In the genomic region with DNA sequence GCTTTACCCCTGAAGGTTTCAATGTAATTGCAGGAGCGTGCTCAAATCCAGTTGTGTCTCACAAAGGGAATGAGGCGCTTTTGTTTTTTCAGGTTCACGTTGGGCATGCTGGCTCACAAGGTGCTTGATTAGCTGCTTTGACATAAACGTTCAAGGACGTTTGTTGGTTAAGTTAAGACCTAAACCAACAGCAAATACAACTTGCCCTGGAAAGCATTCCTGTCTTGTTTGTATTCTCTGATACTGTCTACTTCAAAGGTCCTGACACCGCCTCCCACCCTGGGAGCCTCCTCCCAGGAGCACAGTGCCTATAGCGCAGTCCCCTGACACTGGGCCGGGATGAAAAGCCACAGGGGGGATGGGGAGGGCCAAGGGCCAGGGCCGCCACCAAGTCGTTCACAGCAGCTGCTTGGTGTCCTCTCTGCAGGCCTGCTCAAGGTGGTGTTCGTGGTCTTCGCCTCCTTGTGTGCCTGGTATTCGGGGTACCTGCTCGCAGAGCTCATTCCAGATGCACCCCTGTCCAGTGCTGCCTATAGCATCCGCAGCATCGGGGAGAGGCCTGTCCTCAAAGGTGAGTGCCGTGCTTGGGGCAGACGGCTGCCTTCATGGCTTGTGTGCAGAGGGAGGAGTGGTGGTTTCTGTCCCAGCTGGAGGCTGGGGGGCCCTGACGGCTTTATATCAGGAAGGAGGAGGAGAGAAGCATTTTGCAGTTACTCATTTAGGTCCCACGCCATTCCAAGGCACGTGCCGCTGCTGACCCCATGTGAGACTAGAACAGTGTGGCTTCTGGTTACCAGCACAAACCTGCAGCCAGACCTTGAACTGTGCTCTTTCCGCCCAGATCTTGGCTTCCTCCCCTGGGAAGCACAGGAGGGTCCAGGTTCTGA, we compare ENCODE assay signal across 1 cellular context.
TF ChIP-seq lines count a peak whose summit lies in the region.

No MANE protein-coding gene starts in this region.

TF ChIP-seq in HepG2, 621 proteins besides CTCF, POLR2A, EP300 and RAD21 (continued from another document and continues in another):
- TF ChIP-seq, protein P1, sequence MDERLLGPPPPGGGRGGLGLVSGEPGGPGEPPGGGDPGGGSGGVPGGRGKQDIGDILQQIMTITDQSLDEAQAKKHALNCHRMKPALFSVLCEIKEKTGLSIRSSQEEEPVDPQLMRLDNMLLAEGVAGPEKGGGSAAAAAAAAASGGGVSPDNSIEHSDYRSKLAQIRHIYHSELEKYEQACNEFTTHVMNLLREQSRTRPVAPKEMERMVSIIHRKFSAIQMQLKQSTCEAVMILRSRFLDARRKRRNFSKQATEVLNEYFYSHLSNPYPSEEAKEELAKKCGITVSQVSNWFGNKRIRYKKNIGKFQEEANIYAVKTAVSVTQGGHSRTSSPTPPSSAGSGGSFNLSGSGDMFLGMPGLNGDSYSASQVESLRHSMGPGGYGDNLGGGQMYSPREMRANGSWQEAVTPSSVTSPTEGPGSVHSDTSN (CRISPR knock-in tag; IDR thresholded peaks at IDR 0.05) = peak; percentile 54
- no peak for TF ChIP-seq ZNF782 (CRISPR knock-in tag; IDR thresholded peaks at IDR 0.05; ENCODE audit: borderline replicate concordance)
- no peak for TF ChIP-seq ZNF354B (CRISPR knock-in tag; IDR thresholded peaks at IDR 0.05)
- TF ChIP-seq SRSF1 (optimal IDR thresholded peaks at IDR 0.05; ENCODE audit: low read depth, low read length) = no peak
- TF ChIP-seq, protein P2, sequence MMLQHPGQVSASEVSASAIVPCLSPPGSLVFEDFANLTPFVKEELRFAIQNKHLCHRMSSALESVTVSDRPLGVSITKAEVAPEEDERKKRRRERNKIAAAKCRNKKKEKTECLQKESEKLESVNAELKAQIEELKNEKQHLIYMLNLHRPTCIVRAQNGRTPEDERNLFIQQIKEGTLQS (CRISPR knock-in tag; IDR thresholded peaks at IDR 0.05) = peak; percentile 10; the same call in 1 of the 2 replicates
- no peak for TF ChIP-seq ZBTB3 (CRISPR knock-in tag; IDR thresholded peaks at IDR 0.05; ENCODE audit: borderline replicate concordance, low read depth)
- peak; percentile 48 for TF ChIP-seq RCOR2 (CRISPR knock-in tag; IDR thresholded peaks at IDR 0.05)
- no peak for TF ChIP-seq KAT2B (IDR thresholded peaks at IDR 0.05; ENCODE audit: borderline replicate concordance, low read depth, low read length)
- peak; percentile 92 for TF ChIP-seq FOXA3 (CRISPR knock-in tag; IDR thresholded peaks at IDR 0.05)
- TF ChIP-seq PAWR (CRISPR knock-in tag; IDR thresholded peaks at IDR 0.05; ENCODE audit: borderline replicate concordance) = no peak
- TF ChIP-seq CENPX (CRISPR knock-in tag; IDR thresholded peaks at IDR 0.05) = no peak
- no peak for TF ChIP-seq ATM (IDR thresholded peaks at IDR 0.05; ENCODE audit: borderline replicate concordance)
- TF ChIP-seq MZF1 (CRISPR knock-in tag; IDR thresholded peaks at IDR 0.05; ENCODE audit: borderline replicate concordance) = no peak
- no peak for TF ChIP-seq TBP (CRISPR knock-in tag; IDR thresholded peaks at IDR 0.05)
- TF ChIP-seq, protein P3, sequence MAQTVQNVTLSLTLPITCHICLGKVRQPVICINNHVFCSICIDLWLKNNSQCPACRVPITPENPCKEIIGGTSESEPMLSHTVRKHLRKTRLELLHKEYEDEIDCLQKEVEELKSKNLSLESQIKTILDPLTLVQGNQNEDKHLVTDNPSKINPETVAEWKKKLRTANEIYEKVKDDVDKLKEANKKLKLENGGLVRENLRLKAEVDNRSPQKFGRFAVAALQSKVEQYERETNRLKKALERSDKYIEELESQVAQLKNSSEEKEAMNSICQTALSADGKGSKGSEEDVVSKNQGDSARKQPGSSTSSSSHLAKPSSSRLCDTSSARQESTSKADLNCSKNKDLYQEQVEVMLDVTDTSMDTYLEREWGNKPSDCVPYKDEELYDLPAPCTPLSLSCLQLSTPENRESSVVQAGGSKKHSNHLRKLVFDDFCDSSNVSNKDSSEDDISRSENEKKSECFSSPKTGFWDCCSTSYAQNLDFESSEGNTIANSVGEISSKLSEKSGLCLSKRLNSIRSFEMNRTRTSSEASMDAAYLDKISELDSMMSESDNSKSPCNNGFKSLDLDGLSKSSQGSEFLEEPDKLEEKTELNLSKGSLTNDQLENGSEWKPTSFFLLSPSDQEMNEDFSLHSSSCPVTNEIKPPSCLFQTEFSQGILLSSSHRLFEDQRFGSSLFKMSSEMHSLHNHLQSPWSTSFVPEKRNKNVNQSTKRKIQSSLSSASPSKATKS (CRISPR knock-in tag; IDR thresholded peaks at IDR 0.05) = no peak
- no peak for TF ChIP-seq FOXP1 (IDR thresholded peaks at IDR 0.05)
- peak; percentile 86 for TF ChIP-seq FOXP1 (CRISPR knock-in tag; IDR thresholded peaks at IDR 0.05)
- TF ChIP-seq, protein P4, sequence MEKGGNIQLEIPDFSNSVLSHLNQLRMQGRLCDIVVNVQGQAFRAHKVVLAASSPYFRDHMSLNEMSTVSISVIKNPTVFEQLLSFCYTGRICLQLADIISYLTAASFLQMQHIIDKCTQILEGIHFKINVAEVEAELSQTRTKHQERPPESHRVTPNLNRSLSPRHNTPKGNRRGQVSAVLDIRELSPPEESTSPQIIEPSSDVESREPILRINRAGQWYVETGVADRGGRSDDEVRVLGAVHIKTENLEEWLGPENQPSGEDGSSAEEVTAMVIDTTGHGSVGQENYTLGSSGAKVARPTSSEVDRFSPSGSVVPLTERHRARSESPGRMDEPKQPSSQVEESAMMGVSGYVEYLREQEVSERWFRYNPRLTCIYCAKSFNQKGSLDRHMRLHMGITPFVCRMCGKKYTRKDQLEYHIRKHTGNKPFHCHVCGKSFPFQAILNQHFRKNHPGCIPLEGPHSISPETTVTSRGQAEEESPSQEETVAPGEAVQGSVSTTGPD (CRISPR knock-in tag; IDR thresholded peaks at IDR 0.05) = peak; percentile 70; the same call in 1 of the 2 replicates
- TF ChIP-seq, protein P5, sequence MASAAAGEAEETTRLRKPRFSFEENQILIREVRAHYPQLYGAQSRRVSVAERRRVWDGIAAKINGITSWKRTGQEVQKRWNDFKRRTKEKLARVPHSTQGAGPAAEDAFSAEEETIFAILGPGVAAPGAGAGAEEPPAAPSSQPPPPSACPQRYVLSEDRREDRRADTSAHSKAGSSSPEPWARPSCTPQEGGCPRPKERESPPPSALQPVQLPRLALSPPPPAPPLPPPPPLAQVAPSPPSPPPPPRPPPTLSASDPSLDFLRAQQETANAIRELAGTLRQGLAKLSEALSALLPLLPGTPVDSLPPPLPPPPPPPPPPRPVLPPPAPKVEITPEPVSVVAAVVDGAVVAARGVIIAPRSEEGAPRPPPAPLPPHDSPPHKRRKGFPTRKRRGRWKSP (CRISPR knock-in tag; IDR thresholded peaks at IDR 0.05) = peak; percentile 19; the same call in 1 of the 2 replicates
- TF ChIP-seq, protein P6, sequence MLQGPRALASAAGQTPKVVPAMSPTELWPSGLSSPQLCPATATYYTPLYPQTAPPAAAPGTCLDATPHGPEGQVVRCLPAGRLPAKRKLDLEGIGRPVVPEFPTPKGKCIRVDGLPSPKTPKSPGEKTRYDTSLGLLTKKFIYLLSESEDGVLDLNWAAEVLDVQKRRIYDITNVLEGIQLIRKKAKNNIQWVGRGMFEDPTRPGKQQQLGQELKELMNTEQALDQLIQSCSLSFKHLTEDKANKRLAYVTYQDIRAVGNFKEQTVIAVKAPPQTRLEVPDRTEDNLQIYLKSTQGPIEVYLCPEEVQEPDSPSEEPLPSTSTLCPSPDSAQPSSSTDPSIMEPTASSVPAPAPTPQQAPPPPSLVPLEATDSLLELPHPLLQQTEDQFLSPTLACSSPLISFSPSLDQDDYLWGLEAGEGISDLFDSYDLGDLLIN (CRISPR knock-in tag; IDR thresholded peaks at IDR 0.05; ENCODE audit: borderline replicate concordance) = no peak
- TF ChIP-seq, protein P7, sequence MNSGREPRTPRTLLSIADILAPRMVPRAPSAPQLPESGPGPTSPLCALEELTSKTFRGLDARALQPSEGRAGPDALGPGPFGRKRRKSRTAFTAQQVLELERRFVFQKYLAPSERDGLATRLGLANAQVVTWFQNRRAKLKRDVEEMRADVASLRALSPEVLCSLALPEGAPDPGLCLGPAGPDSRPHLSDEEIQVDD (CRISPR knock-in tag; IDR thresholded peaks at IDR 0.05; ENCODE audit: borderline replicate concordance) = no peak
- TF ChIP-seq, protein P8, sequence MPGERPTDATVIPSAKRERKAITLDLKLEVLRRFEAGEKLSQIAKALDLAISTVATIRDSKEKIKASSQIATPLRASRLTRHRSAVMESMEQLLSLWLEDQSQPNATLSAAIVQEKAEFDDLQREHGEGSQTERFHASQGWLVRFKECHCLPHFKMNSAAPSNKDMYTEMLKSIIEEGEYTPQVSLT (CRISPR knock-in tag; IDR thresholded peaks at IDR 0.05; ENCODE audit: borderline replicate concordance, low read depth) = no peak
- TF ChIP-seq, protein P9, sequence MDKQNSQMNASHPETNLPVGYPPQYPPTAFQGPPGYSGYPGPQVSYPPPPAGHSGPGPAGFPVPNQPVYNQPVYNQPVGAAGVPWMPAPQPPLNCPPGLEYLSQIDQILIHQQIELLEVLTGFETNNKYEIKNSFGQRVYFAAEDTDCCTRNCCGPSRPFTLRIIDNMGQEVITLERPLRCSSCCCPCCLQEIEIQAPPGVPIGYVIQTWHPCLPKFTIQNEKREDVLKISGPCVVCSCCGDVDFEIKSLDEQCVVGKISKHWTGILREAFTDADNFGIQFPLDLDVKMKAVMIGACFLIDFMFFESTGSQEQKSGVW (CRISPR knock-in tag; IDR thresholded peaks at IDR 0.05; ENCODE audit: borderline replicate concordance) = no peak
- no peak for TF ChIP-seq RORA (CRISPR knock-in tag; IDR thresholded peaks at IDR 0.05)
- TF ChIP-seq SIN3B (IDR thresholded peaks at IDR 0.05; ENCODE audit: low read length) = no peak
- TF ChIP-seq HOXA3 (CRISPR knock-in tag; IDR thresholded peaks at IDR 0.05) = peak; percentile 64; the same call in 1 of the 2 replicates
- TF ChIP-seq KDM5B (CRISPR knock-in tag; IDR thresholded peaks at IDR 0.05; ENCODE audit: borderline replicate concordance) = peak; percentile 61; the same call in 1 of the 2 replicates
- no peak for TF ChIP-seq ATRX (CRISPR knock-in tag; IDR thresholded peaks at IDR 0.05; ENCODE audit: borderline replicate concordance)
- TF ChIP-seq, protein P10, sequence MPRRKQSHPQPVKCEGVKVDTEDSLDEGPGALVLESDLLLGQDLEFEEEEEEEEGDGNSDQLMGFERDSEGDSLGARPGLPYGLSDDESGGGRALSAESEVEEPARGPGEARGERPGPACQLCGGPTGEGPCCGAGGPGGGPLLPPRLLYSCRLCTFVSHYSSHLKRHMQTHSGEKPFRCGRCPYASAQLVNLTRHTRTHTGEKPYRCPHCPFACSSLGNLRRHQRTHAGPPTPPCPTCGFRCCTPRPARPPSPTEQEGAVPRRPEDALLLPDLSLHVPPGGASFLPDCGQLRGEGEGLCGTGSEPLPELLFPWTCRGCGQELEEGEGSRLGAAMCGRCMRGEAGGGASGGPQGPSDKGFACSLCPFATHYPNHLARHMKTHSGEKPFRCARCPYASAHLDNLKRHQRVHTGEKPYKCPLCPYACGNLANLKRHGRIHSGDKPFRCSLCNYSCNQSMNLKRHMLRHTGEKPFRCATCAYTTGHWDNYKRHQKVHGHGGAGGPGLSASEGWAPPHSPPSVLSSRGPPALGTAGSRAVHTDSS (CRISPR knock-in tag; conservative IDR thresholded peaks at IDR 0.05) = no peak
- TF ChIP-seq MYNN (CRISPR knock-in tag; IDR thresholded peaks at IDR 0.05; ENCODE audit: low read depth) = no peak
- TF ChIP-seq NFIB (CRISPR knock-in tag; IDR thresholded peaks at IDR 0.05; ENCODE audit: borderline replicate concordance) = no peak
- 0 out of 2 replicates have a peak, but pooled peaks have one; percentile 91 for TF ChIP-seq SMYD3 (CRISPR knock-in tag; IDR thresholded peaks at IDR 0.05)
- no peak; the same call in 1 of the 2 replicates for TF ChIP-seq ZNF670 (CRISPR knock-in tag; IDR thresholded peaks at IDR 0.05; ENCODE audit: borderline replicate concordance)
- TF ChIP-seq, protein P11, sequence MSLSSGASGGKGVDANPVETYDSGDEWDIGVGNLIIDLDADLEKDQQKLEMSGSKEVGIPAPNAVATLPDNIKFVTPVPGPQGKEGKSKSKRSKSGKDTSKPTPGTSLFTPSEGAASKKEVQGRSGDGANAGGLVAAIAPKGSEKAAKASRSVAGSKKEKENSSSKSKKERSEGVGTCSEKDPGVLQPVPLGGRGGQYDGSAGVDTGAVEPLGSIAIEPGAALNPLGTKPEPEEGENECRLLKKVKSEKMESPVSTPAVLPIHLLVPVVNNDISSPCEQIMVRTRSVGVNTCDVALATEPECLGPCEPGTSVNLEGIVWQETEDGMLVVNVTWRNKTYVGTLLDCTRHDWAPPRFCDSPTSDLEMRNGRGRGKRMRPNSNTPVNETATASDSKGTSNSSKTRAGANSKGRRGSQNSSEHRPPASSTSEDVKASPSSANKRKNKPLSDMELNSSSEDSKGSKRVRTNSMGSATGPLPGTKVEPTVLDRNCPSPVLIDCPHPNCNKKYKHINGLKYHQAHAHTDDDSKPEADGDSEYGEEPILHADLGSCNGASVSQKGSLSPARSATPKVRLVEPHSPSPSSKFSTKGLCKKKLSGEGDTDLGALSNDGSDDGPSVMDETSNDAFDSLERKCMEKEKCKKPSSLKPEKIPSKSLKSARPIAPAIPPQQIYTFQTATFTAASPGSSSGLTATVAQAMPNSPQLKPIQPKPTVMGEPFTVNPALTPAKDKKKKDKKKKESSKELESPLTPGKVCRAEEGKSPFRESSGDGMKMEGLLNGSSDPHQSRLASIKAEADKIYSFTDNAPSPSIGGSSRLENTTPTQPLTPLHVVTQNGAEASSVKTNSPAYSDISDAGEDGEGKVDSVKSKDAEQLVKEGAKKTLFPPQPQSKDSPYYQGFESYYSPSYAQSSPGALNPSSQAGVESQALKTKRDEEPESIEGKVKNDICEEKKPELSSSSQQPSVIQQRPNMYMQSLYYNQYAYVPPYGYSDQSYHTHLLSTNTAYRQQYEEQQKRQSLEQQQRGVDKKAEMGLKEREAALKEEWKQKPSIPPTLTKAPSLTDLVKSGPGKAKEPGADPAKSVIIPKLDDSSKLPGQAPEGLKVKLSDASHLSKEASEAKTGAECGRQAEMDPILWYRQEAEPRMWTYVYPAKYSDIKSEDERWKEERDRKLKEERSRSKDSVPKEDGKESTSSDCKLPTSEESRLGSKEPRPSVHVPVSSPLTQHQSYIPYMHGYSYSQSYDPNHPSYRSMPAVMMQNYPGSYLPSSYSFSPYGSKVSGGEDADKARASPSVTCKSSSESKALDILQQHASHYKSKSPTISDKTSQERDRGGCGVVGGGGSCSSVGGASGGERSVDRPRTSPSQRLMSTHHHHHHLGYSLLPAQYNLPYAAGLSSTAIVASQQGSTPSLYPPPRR (CRISPR knock-in tag; IDR thresholded peaks at IDR 0.05; ENCODE audit: borderline replicate concordance) = peak; percentile 98
- peak; percentile 75 for TF ChIP-seq ZSCAN25 (CRISPR knock-in tag; IDR thresholded peaks at IDR 0.05)
- TF ChIP-seq, protein P12, sequence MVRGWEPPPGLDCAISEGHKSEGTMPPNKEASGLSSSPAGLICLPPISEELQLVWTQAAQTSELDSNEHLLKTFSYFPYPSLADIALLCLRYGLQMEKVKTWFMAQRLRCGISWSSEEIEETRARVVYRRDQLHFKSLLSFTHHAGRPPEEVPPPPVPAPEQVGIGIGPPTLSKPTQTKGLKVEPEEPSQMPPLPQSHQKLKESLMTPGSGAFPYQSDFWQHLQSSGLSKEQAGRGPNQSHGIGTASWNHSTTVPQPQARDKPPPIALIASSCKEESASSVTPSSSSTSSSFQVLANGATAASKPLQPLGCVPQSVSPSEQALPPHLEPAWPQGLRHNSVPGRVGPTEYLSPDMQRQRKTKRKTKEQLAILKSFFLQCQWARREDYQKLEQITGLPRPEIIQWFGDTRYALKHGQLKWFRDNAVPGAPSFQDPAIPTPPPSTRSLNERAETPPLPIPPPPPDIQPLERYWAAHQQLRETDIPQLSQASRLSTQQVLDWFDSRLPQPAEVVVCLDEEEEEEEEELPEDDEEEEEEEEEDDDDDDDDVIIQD (CRISPR knock-in tag; IDR thresholded peaks at IDR 0.05; ENCODE audit: low read depth) = no peak
- 0 out of 2 replicates have a peak, but pooled peaks have one; percentile 75 for TF ChIP-seq MEIS1 (CRISPR knock-in tag; IDR thresholded peaks at IDR 0.05; ENCODE audit: borderline replicate concordance)
- no peak; the same call in 1 of the 2 replicates for TF ChIP-seq ZNF232 (CRISPR knock-in tag; IDR thresholded peaks at IDR 0.05; ENCODE audit: borderline replicate concordance)
- TF ChIP-seq ZNF572 (CRISPR knock-in tag; IDR thresholded peaks at IDR 0.05) = no peak
- TF ChIP-seq NR1H2 (CRISPR knock-in tag; IDR thresholded peaks at IDR 0.05; ENCODE audit: borderline replicate concordance, low read depth) = no peak
